ENCODE assay signal across 9 cellular contexts in the genomic region with DNA sequence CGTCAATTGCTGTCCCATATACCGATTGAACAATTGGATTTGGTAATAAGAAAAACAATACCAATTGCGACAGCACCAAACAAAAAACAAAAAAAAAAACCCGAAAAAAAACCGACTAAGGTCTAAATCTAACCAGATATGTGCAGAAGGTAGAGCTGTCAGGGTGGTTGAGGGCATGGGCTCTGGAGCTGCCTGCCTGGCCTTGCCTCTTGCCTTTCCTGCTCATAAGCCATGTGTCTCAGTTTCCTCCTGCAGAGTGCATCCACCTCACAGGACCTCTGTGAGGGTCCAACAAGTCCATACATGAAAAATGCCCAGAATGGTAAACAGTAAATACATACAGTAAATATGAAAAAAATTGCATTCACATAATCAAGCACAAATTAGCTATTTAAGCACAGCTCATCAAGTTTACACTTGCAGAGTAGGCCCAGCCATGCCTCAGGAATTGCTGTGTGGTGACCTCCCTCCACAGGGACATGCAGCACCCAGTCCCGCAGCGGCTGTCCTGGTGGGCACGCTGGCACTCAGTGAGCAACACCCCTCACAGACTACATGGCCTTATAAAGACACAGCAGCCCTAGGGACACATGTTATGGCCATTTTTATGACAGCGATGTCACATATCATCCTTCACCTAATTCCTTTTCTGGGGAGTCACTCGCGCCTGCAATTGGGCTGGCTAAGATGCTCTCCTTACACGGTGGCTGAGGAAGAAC. TPM values are rescaled to one million over a fixed set of nuclear protein-coding genes. Genes with fewer than 3 reads are reported as not detected.
A peak's percentile ranks its signal among the peaks of the same experiment; 100 is the strongest.
DNase-seq lines count a peak whose midpoint lies in the region; ATAC-seq and TF ChIP-seq lines count a peak whose summit lies in the region.
"Had no signal": no experiment of that assay in that cellular context is flagged by ENCODE, and none has a peak within 500 bp of the region (broad histone marks: within the 10 kb centered on the region; RNA-seq: fewer than 3 reads in every experiment).

No MANE protein-coding gene starts in this region.

- H3K4me1 ChIP-seq in Karpas-422 (ENCODE audit: low read length) (0 out of 2 replicates have a peak, but pooled peaks cover 3% of the 10 kb centered on the region), testis (no peaks in the 10 kb centered on the region)

- no peaks in the 10 kb centered on the region for H3K9me3 Mint-ChIP-seq in central memory CD8-positive, alpha-beta T cell
- H3K9me3 Mint-ChIP-seq in osteocyte (ENCODE audit: unreplicated experiment): no peaks in the 10 kb centered on the region

- ATAC-seq in central memory CD8-positive, alpha-beta T cell (replicated peaks; ENCODE audit: extremely low read depth, poor library complexity, severe bottlenecking): no peak

- no peaks in the 10 kb centered on the region for H3K9me2 ChIP-seq in Karpas-422 (replicated peaks; ENCODE audit: insufficient read depth, low read length)

- 74 to 75% methylated on average over 12 of the region's 12 CpGs for WGBS in testis, 2 donors

- H3K27me3 ChIP-seq in GM06990 (replicated peaks; ENCODE audit: control insufficient read depth, insufficient read depth, low read length) (no peaks in the 10 kb centered on the region), Karpas-422 (ENCODE audit: low read length) (no peaks in the 10 kb centered on the region), testis (no peaks in the 10 kb centered on the region)

- H3K27ac Mint-ChIP-seq in central memory CD8-positive, alpha-beta T cell (ENCODE audit: low read depth): peak overlapping the region; percentile 94
- no peak overlapping the region for H3K27ac Mint-ChIP-seq in osteocyte (ENCODE audit: unreplicated experiment)

- H3K36me3 Mint-ChIP-seq in central memory CD8-positive, alpha-beta T cell (ENCODE audit: insufficient read depth): peaks cover 12% of the 10 kb centered on the region
- no peaks in the 10 kb centered on the region for H3K36me3 Mint-ChIP-seq in osteocyte (ENCODE audit: unreplicated experiment)

- peaks cover 16% of the 10 kb centered on the region for H3K4me1 Mint-ChIP-seq in central memory CD8-positive, alpha-beta T cell
- H3K4me1 Mint-ChIP-seq in osteocyte (ENCODE audit: unreplicated experiment): no peaks in the 10 kb centered on the region

- peak overlapping the region; percentile 82 for H3K4me3 Mint-ChIP-seq in central memory CD8-positive, alpha-beta T cell
- no peak overlapping the region for H3K4me3 Mint-ChIP-seq in osteocyte (ENCODE audit: unreplicated experiment)

- no peaks in the 10 kb centered on the region for H4K20me1 ChIP-seq in Karpas-422 (ENCODE audit: insufficient read depth, low read depth, low read length)

- H3K9ac ChIP-seq in Karpas-422 (ENCODE audit: low read length): no peak overlapping the region

- TF ChIP-seq POLR2A in testis (IDR thresholded peaks at IDR 0.05): no peak

- H3K27ac ChIP-seq in Karpas-422 (ENCODE audit: low read length): no peak overlapping the region
- no peak overlapping the region for H3K27ac ChIP-seq in testis

- peak overlapping the region; percentile 61; the same call in 1 of the 2 replicates for H2AFZ ChIP-seq in Karpas-422 (ENCODE audit: low read length)

- H3K9me3 ChIP-seq in Karpas-422 (ENCODE audit: low read length) (no peaks in the 10 kb centered on the region), testis (no peaks in the 10 kb centered on the region)
- H3K9me3 ChIP-seq: mucosa of descending colon had no signal

- peak overlapping the region; percentile 28 for H3K4me2 ChIP-seq in Karpas-422 (ENCODE audit: low read depth, low read length, poor library complexity, severe bottlenecking)

- H3K36me3 ChIP-seq in GM06990 (ENCODE audit: control insufficient read depth, insufficient read depth, low read length) (no peaks in the 10 kb centered on the region), Karpas-422 (ENCODE audit: insufficient read depth, low read length) (no peaks in the 10 kb centered on the region), testis (ENCODE audit: low read depth, missing control alignments) (no peaks in the 10 kb centered on the region)

- TF ChIP-seq CTCF in GM06990 (IDR thresholded peaks at IDR 0.05; ENCODE audit: insufficient read depth, low read length, poor library complexity, severe bottlenecking): no peak
- no peak for TF ChIP-seq CTCF in osteocyte (IDR thresholded peaks at IDR 0.05)
- no peak for TF ChIP-seq CTCF in testis (IDR thresholded peaks at IDR 0.05)

- no peaks in the 10 kb centered on the region for H3K79me2 ChIP-seq in Karpas-422 (ENCODE audit: low read length)

- H3K4me3 ChIP-seq in GM06990 (replicated peaks; ENCODE audit: low read depth, low read length): peak overlapping the region; percentile 27; the same call in 1 of the 2 replicates
- H3K4me3 ChIP-seq in Karpas-422 (ENCODE audit: low read length): no peak overlapping the region
- H3K4me3 ChIP-seq in testis: peak overlapping the region in 1 of 2 donors; percentile 71
- H3K4me3 ChIP-seq: mucosa of descending colon had no signal

- intact Hi-C loops in posterior vena cava (cut with DNase I) (no loop called here), testis (cut with DNase I; ENCODE audit: low total_unique reads) (no loop called here)

- H3K27me3 Mint-ChIP-seq in central memory CD8-positive, alpha-beta T cell: no peaks in the 10 kb centered on the region
- H3K27me3 Mint-ChIP-seq in osteocyte (ENCODE audit: unreplicated experiment): peaks cover 8% of the 10 kb centered on the region

- no peak for DNase-seq in GM06990 (ENCODE audit: extremely low read depth, insufficient read length)
- DNase-seq in Karpas-422: no peak
- no peak for DNase-seq in central memory CD8-positive, alpha-beta T cell (ENCODE audit: low spot score in 2 of 2)
- peak; percentile 65 for DNase-seq in osteocyte (ENCODE audit: extremely low spot score, unreplicated experiment)
- no peak for DNase-seq in posterior vena cava (ENCODE audit: low spot score)
- DNase-seq in NCI-H1436 treated with DMSO at 0.1 percent for 48 hours (lab: John Stamatoyannopoulos, UW): no peak
- no peak for DNase-seq in testis
- DNase-seq: DMS79 had no signal

RNA-seq across cellular contexts. Expression of gene TBC1D28, which starts 17.9 kb away (rescaled TPM):
- total RNA-seq in Karpas-422 (2014; rRNA removed; shearing (Covaris generic); ENCODE audit: low replicate concordance): not detected in 2 replicates
- total RNA-seq in osteocyte: not detected in 2 replicates
- not detected for total RNA-seq in posterior vena cava
- 10 to 100 TPM; 14.8 to 29.3 TPM for total RNA-seq in testis
- 21.8 TPM for polyA plus RNA-seq in testis (ENCODE audit: insufficient read depth, low read depth, low replicate concordance)
- total RNA-seq: mucosa of descending colon had no signal

RNA-seq across cellular contexts. Expression of gene FOXO3B, which starts 55.8 kb away (rescaled TPM):
- total RNA-seq in Karpas-422 (2014; rRNA removed; shearing (Covaris generic); ENCODE audit: low replicate concordance): 3.8 and 7.5 TPM in 2 replicates
- 8.0 and 9.6 TPM in 2 replicates for total RNA-seq in osteocyte
- 1 to 10 TPM; 1.5 to 2.3 TPM for total RNA-seq in posterior vena cava
- total RNA-seq in testis: 10 to 100 TPM; 11.8 to 12.1 TPM
- 3.4 TPM for polyA plus RNA-seq in testis (ENCODE audit: insufficient read depth, low read depth, low replicate concordance)

Comparison
In these comparisons a context has a peak if more than half of its experiments do, and no peak if none do; other contexts are left out.
1. RNA of gene TBC1D28, which starts 17.9 kb away (total RNA-seq): 14.8 to 29.3 TPM in testis; not detected in posterior vena cava, not detected in Karpas-422 and not detected in osteocyte; every median in the first group is over 10 times any median in the second.